13 cellular contexts compared by ENCODE assay signal in the genomic region with DNA sequence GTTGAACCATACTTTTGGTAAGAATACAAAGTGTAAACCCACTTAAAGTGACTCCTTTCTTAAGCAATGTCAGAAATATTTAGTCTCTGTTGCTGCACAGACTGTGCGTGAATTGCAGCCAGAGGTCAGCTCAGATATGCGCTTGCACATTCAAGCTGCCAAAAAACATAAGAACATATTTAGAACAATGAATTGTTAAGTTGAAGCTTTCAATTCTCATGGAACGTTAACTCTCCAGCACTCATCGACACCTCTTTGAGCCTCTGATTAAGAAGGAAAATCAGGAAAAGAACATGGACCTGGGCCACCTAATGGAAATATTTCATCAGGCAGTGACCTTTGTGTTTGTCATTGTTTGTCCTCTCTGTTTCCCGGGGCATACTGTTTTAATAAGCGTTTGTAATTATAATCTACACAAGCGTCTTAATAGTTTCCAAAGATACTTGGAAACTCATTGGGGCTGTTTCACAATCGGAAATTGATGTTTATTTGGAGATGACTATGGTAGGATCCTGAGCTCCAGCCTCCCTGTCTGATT.
DNase-seq lines count a peak whose midpoint lies in the region; ATAC-seq, FAIRE-seq and TF ChIP-seq lines count a peak whose summit lies in the region.
"Had no signal": no experiment of that assay in that cellular context is flagged by ENCODE, and none has a peak within 500 bp of the region (broad histone marks: within the 10 kb centered on the region; RNA-seq: fewer than 3 reads in every experiment).

No MANE protein-coding gene starts in this region.

- H3K4me3 ChIP-seq in AG04450 (ENCODE audit: low read depth, low read length), result no peak overlapping the region
- no peak overlapping the region for H3K4me3 ChIP-seq in brain microvascular endothelial cell (ENCODE audit: low read depth, low read length)
- H3K4me3 ChIP-seq in retinal pigment epithelial cell (ENCODE audit: low read length), result no peak overlapping the region
- no peak overlapping the region for H3K4me3 ChIP-seq in spleen

- no peak for FAIRE-seq in GM12891 (lab: Jason Lieb, UNC)

- H3K4me1 ChIP-seq in spleen, result peaks cover 0 to 6% (median 0%) of the 10 kb centered on the region in 6 donors

- peak; percentile 73 for DNase-seq in AG04450 (ENCODE audit: low read depth, low spot score)
- peak; percentile 92 for DNase-seq in brain microvascular endothelial cell
- DNase-seq in left ventricle myocardium superior, result peak; percentile 60
- DNase-seq in retinal pigment epithelial cell (ENCODE audit: low read depth), result peak; percentile 88
- no peak for DNase-seq in caudate nucleus (lab: John Stamatoyannopoulos, UW)
- no peak for DNase-seq in spleen
- no peak for DNase-seq in activated CD4-positive, CD25-positive, alpha-beta regulatory T cell (lab: John Stamatoyannopoulos, UW)
- DNase-seq in GM12891 (ENCODE audit: insufficient read length, low spot score), result no peak
- DNase-seq: ACHN; midbrain; NCI-H446 treated with DMSO at 0.1 percent for 48 hours; stimulated activated CD4-positive, alpha-beta T cell treated with anti-CD3 and anti-CD28 coated beads, Interleukin-15, amount 100 ng/mL, for 24 hours had no signal

- TF ChIP-seq CTCF in AG04450 (IDR thresholded peaks at IDR 0.05; ENCODE audit: low read depth, low read length) (no peak), brain microvascular endothelial cell (IDR thresholded peaks at IDR 0.05; ENCODE audit: low read depth, low read length, missing control alignments) (no peak), retinal pigment epithelial cell (conservative IDR thresholded peaks at IDR 0.05; ENCODE audit: low read depth, low read length) (no peak), spleen (IDR thresholded peaks at IDR 0.05 in 8 of 11, conservative IDR thresholded peaks at IDR 0.05 in 3 of 11) (no peak)

- POLR2A ChIA-PET in AG04450 (lab: Yijun Ruan, JAX), result interaction anchor here (0.6 to 1.8 kb wide), 4 partner anchors 9 to 347 kb away, joined by 4 to 8 read pairs (median 6); no protein-coding TSS in a partner anchor

- H3K27ac ChIP-seq in AG04450 (ENCODE audit: low read depth, low read length), result peak overlapping the region; percentile 34
- H3K27ac ChIP-seq in brain microvascular endothelial cell, result peak overlapping the region; percentile 95
- H3K27ac ChIP-seq in caudate nucleus (ENCODE audit: low read depth, low read length), result no peak overlapping the region
- H3K27ac ChIP-seq in spleen, result no peak overlapping the region
- H3K27ac ChIP-seq: HL-60 had no signal

- H3K27me3 ChIP-seq in AG04450 (ENCODE audit: control insufficient read depth, insufficient read depth, low read length) (no peaks in the 10 kb centered on the region), brain microvascular endothelial cell (replicated peaks) (no peaks in the 10 kb centered on the region), spleen (replicated peaks in 1 of 7) (peaks cover 0 to 7% (median 0%) of the 10 kb centered on the region in 7 donors)

- no peaks in the 10 kb centered on the region for H3K9me3 ChIP-seq in AG04450 (ENCODE audit: control insufficient read depth, insufficient read depth, low read length)
- no peaks in the 10 kb centered on the region for H3K9me3 ChIP-seq in spleen

- ATAC-seq in left ventricle myocardium superior, result peak; percentile 91

- TF ChIP-seq POLR2A in spleen (IDR thresholded peaks at IDR 0.05), result no peak
- no peak for TF ChIP-seq POLR2A in GM12891 (IDR thresholded peaks at IDR 0.05; ENCODE audit: low read depth, low read length)

- in situ Hi-C loops in brain microvascular endothelial cell (cut with HindIII; ENCODE audit: low pct_ligation_motif_present, low sequenced_read_pairs), result no loop called here

- H3K36me3 ChIP-seq in brain microvascular endothelial cell (replicated peaks), result no peaks in the 10 kb centered on the region
- H3K36me3 ChIP-seq in spleen, result no peaks in the 10 kb centered on the region

- 67 to 86% (median 83%) methylated on average over 8 of the region's 8 CpGs for WGBS in spleen, 5 donors

- intact Hi-C loops in left ventricle myocardium superior (cut with micrococcal nuclease), result no loop called here
- intact Hi-C loops in spleen (cut with DNase I; ENCODE audit: low total_unique reads), result no loop called here

- CTCF ChIA-PET in AG04450 (lab: Charles Lee), result interaction anchor here (1.3 to 1.6 kb wide), 2 partner anchors 1217 to 1482 kb away, joined by 4 read pairs; no protein-coding TSS in a partner anchor

TF ChIP-seq in GM12891, 5 proteins besides CTCF, POLR2A, EP300 and RAD21:
- TF ChIP-seq POU2F2 (IDR thresholded peaks at IDR 0.05; ENCODE audit: low read depth, low read length) (no peak), SPI1 (IDR thresholded peaks at IDR 0.05; ENCODE audit: low read depth, low read length) (no peak), TAF1 (IDR thresholded peaks at IDR 0.05; ENCODE audit: low read depth, low read length) (no peak), PAX5 (IDR thresholded peaks at IDR 0.05; ENCODE audit: insufficient read depth, low read length, severe bottlenecking) (no peak), POLR2AphosphoS5 (IDR thresholded peaks at IDR 0.05; ENCODE audit: low read depth, low read length) (no peak)

Comparison
In these comparisons a context has a peak if more than half of its experiments do, and no peak if none do; other contexts are left out.
1. DNase-seq: peak in AG04450 (single experiment), brain microvascular endothelial cell (single experiment), left ventricle myocardium superior (single experiment) and retinal pigment epithelial cell (single experiment); none in caudate nucleus (0 of 61), spleen (single experiment), activated CD4-positive, CD25-positive, alpha-beta regulatory T cell (0 of 4) and GM12891 (single experiment).
2. H3K27ac ChIP-seq: peak in AG04450 (single experiment) and brain microvascular endothelial cell (single experiment); none in caudate nucleus (single experiment) and spleen (0 of 8).